ENCODE assay signal across 1 cellular context in genomic region chr1:182084487-182085316, GRCh38.
TF ChIP-seq lines count a peak whose summit lies in the region.

No MANE protein-coding gene starts in this region.

TF ChIP-seq in GM23338, 12 proteins besides CTCF, POLR2A, EP300 and RAD21 (continued from another document):
- TF ChIP-seq ZNF462 (CRISPR knock-in tag; IDR thresholded peaks at IDR 0.05) (no peak), NANOG (IDR thresholded peaks at IDR 0.05; ENCODE audit: borderline replicate concordance) (no peak), POLR2AphosphoS5 (IDR thresholded peaks at IDR 0.05; ENCODE audit: low read depth) (no peak), ETS1 (IDR thresholded peaks at IDR 0.05) (no peak), ZNF331 (CRISPR knock-in tag; IDR thresholded peaks at IDR 0.05; ENCODE audit: low read depth) (no peak), EZH2phosphoT487 (IDR thresholded peaks at IDR 0.05; ENCODE audit: unreplicated experiment) (no peak), STAT1 (IDR thresholded peaks at IDR 0.05; ENCODE audit: unreplicated experiment) (no peak), EZH2 (IDR thresholded peaks at IDR 0.05; ENCODE audit: low read depth, unreplicated experiment) (no peak)
